8 cellular contexts compared by ENCODE assay signal in genomic region chr12:68808388-68809189, GRCh38. TPM values are rescaled to one million over a fixed set of nuclear protein-coding genes. Genes with fewer than 3 reads are reported as not detected.
DNase-seq lines count a peak whose midpoint lies in the region; ATAC-seq, FAIRE-seq and TF ChIP-seq lines count a peak whose summit lies in the region.

No MANE protein-coding gene starts in this region.

- H3K27ac ChIP-seq in DOHH2 (ENCODE audit: low read depth, low read length) (peak overlapping the region; percentile 96), KMS-11 (peak overlapping the region; percentile 97)

- no peaks in the 10 kb centered on the region for H3K27me3 Mint-ChIP-seq in natural killer cell (ENCODE audit: low read depth in 2 of 2)

- no peaks in the 10 kb centered on the region for H3K9me3 Mint-ChIP-seq in natural killer cell

- H3K27me3 ChIP-seq in DOHH2 (ENCODE audit: control insufficient read depth, low read length) (no peaks in the 10 kb centered on the region), KMS-11 (ENCODE audit: insufficient read depth, low read depth) (no peaks in the 10 kb centered on the region)

- H3K36me3 Mint-ChIP-seq in natural killer cell, result no peaks in the 10 kb centered on the region

- H3K4me1 ChIP-seq in DOHH2 (ENCODE audit: control insufficient read depth, low read length), result peaks cover 68% of the 10 kb centered on the region
- H3K4me1 ChIP-seq in KMS-11 (ENCODE audit: low read depth, poor library complexity, severe bottlenecking), result peaks cover 43% of the 10 kb centered on the region

- peaks cover 20 to 27% of the 10 kb centered on the region in 2 donors for H3K4me1 Mint-ChIP-seq in natural killer cell

- H3K4me3 Mint-ChIP-seq in natural killer cell, result peak overlapping the region; percentile 91

- no peaks in the 10 kb centered on the region for H3K9me3 ChIP-seq in DOHH2 (ENCODE audit: control insufficient read depth, insufficient read depth, low read length)

- peaks cover 52% of the 10 kb centered on the region for H3K36me3 ChIP-seq in DOHH2 (ENCODE audit: control insufficient read depth, low read length)
- peaks cover 4% of the 10 kb centered on the region; the same call in 1 of the 2 replicates for H3K36me3 ChIP-seq in KMS-11 (ENCODE audit: insufficient read depth)

- peaks cover 4% of the 10 kb centered on the region; the same call in 1 of the 2 replicates for H4K20me1 ChIP-seq in DOHH2 (ENCODE audit: control insufficient read depth, insufficient read depth, low read depth, low read length)
- H4K20me1 ChIP-seq in KMS-11 (ENCODE audit: insufficient read depth), result no peaks in the 10 kb centered on the region

- H3K4me3 ChIP-seq in DOHH2 (ENCODE audit: low read length) (peak overlapping the region; percentile 88), KMS-11 (IDR thresholded peaks at IDR 0.05; ENCODE audit: insufficient read depth, low read depth, low read length) (no peak overlapping the region), fibroblast of mammary gland (ENCODE audit: control insufficient read depth, low read depth, low read length) (peak overlapping the region; percentile 77)

- ATAC-seq in GM21825 (IDR thresholded peaks at IDR 0.05; ENCODE audit: unreplicated experiment) (peak; percentile 48), natural killer cell (peak; percentile 16 to 22 (median 20))

- peaks cover 56% of the 10 kb centered on the region for H3K79me2 ChIP-seq in DOHH2 (ENCODE audit: control insufficient read depth, low read length)
- peaks cover 45% of the 10 kb centered on the region for H3K79me2 ChIP-seq in KMS-11 (ENCODE audit: insufficient read depth, low read depth)

- no peaks in the 10 kb centered on the region for H3K9me2 ChIP-seq in DOHH2 (replicated peaks; ENCODE audit: control insufficient read depth, low read length)

- DNase-seq in RCC 7860 (ENCODE audit: low spot score) (peak; percentile 88), fibroblast of mammary gland (ENCODE audit: low read depth) (peak; percentile 95), natural killer cell (peak; percentile 65)
- peak; percentile 5 to 44 for DNase-seq in activated T-helper 1 cell treated with anti-CD3 and anti-CD28 coated beads, Interleukin-2, amount 50 U/mL, for 16 hours (ENCODE audit: low read depth in 1 of 2, low spot score in 1 of 2)
- DNase-seq in stimulated activated naive CD4-positive, alpha-beta T cell (lab: John Stamatoyannopoulos, UW), result peak in 4 of 6 experiments; percentile 11 to 40 (median 26)

- no peak for TF ChIP-seq CTCF in DOHH2 (IDR thresholded peaks at IDR 0.05; ENCODE audit: low read depth, low read length, poor library complexity, severe bottlenecking)
- TF ChIP-seq CTCF in KMS-11 (conservative IDR thresholded peaks at IDR 0.05; ENCODE audit: low read depth, low read length), result peak; percentile 59; the same call in 1 of the 2 replicates
- TF ChIP-seq CTCF in fibroblast of mammary gland (conservative IDR thresholded peaks at IDR 0.05; ENCODE audit: control insufficient read depth, insufficient read depth, low read depth, low read length), result no peak
- peak; percentile 15 for TF ChIP-seq CTCF in natural killer cell (IDR thresholded peaks at IDR 0.05)

- peak; percentile 63 for FAIRE-seq in RCC 7860 (lab: Jason Lieb, UNC)

- peak overlapping the region; percentile 98 for H3K9ac ChIP-seq in KMS-11

- H3F3A ChIP-seq in DOHH2 (ENCODE audit: control insufficient read depth, insufficient read depth), result peaks cover 13% of the 10 kb centered on the region

- peak overlapping the region; percentile 57 for H2AFZ ChIP-seq in KMS-11 (ENCODE audit: low read depth)

- H3K27ac Mint-ChIP-seq in natural killer cell, result peak overlapping the region; percentile 96 to 97

- intact Hi-C loops in natural killer cell (cut with micrococcal nuclease), result loop anchor here (5.0 kb wide), 3 partner anchors 121 to 646 kb away; partner anchors contain the start of gene NUP107

- H3K4me2 ChIP-seq in DOHH2 (ENCODE audit: low read length), result peak overlapping the region; percentile 80
- peak overlapping the region; percentile 68 for H3K4me2 ChIP-seq in KMS-11

RNA-seq across cellular contexts. Expression of gene MDM2, which starts 0.6 kb away (rescaled TPM):
- total RNA-seq in natural killer cell, result 100 to 1,000 TPM; 130 to 143 (median 132) TPM

Comparison
In these comparisons a context has a peak if more than half of its experiments do, and no peak if none do; other contexts are left out.
1. CTCF ChIP-seq: peak in KMS-11 (single experiment) and natural killer cell (single experiment); none in DOHH2 (single experiment) and fibroblast of mammary gland (single experiment).
2. DNase-seq: peak in every context shown above with its lines; median percentile 95 in fibroblast of mammary gland; 88 in RCC 7860; 65 in natural killer cell; 26 in stimulated activated naive CD4-positive, alpha-beta T cell; 24 in activated T-helper 1 cell treated with anti-CD3 and anti-CD28 coated beads, Interleukin-2, amount 50 U/mL, for 16 hours.